In genomic region chr6:134426623-134427022, GRCh38 we compare ENCODE assay signal across 1 cellular context.
A peak's percentile ranks its signal among the peaks of the same experiment; 100 is the strongest.
TF ChIP-seq lines count a peak whose summit lies in the region.

No MANE protein-coding gene starts in this region.

TF ChIP-seq in HepG2, 621 proteins besides CTCF, POLR2A, EP300 and RAD21 (continued from another document):
- peak; percentile 55; the same call in 1 of the 2 replicates for TF ChIP-seq ZNF644 (CRISPR knock-in tag; IDR thresholded peaks at IDR 0.05; ENCODE audit: low read depth)
- peak; percentile 77; the same call in 1 of the 2 replicates for TF ChIP-seq ETV5 (CRISPR knock-in tag; IDR thresholded peaks at IDR 0.05; ENCODE audit: borderline replicate concordance)
- no peak for TF ChIP-seq SOX13 (IDR thresholded peaks at IDR 0.05)
- TF ChIP-seq SOX13 (CRISPR knock-in tag; conservative IDR thresholded peaks at IDR 0.05 in 1 of 2, IDR thresholded peaks at IDR 0.05 in 1 of 2) = 0 out of 4 replicates have a peak, but pooled peaks of 1 of the 2 experiments have one; percentile 10
- TF ChIP-seq ZMAT3 (CRISPR knock-in tag; conservative IDR thresholded peaks at IDR 0.05) = no peak
- TF ChIP-seq ELF1 (CRISPR knock-in tag; IDR thresholded peaks at IDR 0.05) = peak; percentile 43
- TF ChIP-seq, protein P1, sequence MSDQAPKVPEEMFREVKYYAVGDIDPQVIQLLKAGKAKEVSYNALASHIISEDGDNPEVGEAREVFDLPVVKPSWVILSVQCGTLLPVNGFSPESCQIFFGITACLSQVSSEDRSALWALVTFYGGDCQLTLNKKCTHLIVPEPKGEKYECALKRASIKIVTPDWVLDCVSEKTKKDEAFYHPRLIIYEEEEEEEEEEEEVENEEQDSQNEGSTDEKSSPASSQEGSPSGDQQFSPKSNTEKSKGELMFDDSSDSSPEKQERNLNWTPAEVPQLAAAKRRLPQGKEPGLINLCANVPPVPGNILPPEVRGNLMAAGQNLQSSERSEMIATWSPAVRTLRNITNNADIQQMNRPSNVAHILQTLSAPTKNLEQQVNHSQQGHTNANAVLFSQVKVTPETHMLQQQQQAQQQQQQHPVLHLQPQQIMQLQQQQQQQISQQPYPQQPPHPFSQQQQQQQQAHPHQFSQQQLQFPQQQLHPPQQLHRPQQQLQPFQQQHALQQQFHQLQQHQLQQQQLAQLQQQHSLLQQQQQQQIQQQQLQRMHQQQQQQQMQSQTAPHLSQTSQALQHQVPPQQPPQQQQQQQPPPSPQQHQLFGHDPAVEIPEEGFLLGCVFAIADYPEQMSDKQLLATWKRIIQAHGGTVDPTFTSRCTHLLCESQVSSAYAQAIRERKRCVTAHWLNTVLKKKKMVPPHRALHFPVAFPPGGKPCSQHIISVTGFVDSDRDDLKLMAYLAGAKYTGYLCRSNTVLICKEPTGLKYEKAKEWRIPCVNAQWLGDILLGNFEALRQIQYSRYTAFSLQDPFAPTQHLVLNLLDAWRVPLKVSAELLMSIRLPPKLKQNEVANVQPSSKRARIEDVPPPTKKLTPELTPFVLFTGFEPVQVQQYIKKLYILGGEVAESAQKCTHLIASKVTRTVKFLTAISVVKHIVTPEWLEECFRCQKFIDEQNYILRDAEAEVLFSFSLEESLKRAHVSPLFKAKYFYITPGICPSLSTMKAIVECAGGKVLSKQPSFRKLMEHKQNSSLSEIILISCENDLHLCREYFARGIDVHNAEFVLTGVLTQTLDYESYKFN (CRISPR knock-in tag; conservative IDR thresholded peaks at IDR 0.05) = 0 out of 2 replicates have a peak, but pooled peaks have one; percentile 27
- TF ChIP-seq RARA (CRISPR knock-in tag; IDR thresholded peaks at IDR 0.05) = peak; percentile 45
- TF ChIP-seq, protein P2, sequence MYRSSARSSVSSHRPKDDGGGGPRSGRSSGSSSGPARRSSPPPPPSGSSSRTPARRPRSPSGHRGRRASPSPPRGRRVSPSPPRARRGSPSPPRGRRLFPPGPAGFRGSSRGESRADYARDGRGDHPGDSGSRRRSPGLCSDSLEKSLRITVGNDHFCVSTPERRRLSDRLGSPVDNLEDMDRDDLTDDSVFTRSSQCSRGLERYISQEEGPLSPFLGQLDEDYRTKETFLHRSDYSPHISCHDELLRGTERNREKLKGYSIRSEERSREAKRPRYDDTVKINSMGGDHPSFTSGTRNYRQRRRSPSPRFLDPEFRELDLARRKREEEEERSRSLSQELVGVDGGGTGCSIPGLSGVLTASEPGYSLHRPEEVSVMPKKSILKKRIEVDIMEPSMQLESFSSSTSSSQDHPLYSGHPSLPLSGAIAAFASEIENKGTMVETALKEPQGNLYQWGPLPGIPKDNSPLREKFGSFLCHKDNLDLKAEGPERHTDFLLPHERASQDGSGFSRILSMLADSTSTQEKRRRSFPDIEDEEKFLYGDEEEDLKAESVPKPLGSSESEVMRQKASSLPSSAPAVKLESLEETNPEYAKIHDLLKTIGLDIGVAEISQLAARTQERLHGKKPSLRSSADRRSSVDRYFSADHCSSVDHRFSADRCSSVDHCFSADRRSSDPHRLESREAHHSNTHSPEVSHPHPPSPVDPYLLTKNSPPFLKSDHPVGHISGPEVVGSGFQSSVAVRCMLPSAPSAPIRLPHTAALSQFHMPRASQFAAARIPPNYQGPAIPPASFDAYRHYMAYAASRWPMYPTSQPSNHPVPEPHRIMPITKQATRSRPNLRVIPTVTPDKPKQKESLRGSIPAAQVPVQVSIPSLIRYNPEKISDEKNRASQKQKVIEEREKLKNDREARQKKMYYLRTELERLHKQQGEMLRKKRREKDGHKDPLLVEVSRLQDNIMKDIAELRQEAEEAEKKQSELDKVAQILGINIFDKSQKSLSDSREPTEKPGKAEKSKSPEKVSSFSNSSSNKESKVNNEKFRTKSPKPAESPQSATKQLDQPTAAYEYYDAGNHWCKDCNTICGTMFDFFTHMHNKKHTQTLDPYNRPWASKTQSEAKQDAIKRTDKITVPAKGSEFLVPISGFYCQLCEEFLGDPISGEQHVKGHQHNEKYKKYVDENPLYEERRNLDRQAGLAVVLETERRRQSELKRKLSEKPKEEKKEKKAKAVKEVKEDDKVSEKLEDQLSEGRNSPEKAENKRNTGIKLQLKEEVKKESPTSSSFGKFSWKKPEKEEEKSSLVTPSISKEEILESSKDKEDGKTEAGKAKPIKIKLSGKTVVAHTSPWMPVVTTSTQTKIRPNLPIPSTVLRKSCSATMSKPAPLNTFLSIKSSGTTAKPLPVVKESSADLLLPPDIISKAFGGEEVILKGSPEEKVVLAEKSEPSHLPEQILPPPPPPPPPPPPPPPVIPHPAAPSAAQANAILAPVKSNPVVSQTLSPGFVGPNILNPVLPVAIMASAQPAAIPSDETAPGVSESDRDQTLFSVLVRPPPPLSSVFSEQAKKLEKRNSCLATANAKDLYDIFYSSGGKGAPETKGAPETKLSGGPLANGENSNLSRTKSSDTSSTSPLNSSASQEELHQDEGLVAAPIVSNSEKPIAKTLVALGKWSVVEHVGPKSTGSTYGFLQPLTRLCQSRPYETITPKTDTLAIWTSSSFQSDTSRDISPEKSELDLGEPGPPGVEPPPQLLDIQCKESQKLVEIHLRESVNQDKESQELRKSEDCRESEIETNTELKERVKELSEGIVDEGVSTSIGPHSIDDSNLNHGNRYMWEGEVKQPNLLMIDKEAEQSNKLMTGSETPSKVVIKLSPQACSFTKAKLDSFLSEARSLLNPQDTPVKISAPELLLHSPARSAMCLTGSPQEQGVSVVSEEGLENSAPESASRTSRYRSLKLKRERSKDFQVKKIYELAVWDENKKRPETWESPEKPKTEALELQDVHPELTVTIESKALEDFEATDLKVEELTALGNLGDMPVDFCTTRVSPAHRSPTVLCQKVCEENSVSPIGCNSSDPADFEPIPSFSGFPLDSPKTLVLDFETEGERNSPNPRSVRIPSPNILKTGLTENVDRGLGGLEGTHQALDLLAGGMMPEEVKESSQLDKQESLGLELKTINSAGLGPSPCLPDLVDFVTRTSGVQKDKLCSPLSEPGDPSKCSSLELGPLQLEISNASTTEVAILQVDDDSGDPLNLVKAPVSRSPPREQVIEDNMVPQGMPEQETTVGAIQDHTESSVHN (CRISPR knock-in tag; IDR thresholded peaks at IDR 0.05) = no peak
